1 cellular context compared by ENCODE assay signal in the genomic region with DNA sequence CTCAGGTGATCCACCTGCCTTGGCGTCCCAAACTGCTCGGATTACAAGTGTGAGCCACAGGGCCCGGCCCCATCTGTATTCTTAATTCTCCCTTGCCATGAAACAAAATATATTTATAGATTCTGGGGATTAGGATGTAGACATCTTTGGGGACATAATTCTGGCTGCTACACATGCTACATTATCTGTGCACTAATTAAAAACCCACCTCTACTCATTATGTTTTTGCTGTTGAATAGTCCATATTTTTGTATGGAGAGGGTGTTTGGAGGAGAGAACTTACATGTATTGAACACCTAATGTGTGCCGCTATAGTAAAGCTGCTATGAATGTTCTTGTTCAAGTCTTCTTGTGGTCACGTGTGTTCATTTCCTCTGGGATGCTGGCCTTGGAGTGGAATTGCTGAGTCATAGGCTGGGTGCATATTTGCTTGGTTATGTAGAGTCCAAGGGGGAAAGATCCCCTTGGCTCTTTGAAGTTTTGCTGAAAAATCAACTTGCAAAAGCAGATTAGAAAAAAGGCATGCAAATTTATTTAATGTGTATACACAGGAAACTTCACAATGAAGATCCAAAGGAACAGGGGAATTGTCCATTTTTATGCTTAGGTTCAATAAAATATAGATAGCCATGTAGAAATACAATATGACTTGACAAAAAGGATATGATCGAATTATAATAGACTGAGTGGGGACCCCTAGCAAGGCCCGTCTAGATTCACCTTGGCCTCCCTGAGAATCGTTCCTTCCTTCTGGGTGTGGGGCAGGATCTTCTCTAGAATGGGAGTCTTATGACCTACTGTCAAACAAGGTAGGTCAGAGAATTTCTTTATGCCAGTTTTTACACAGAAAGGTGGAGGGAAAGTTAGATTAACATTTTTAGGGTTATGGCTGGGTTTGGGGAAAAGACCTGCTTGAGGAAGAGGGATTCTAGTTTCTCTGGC.
TF ChIP-seq lines count a peak whose summit lies in the region.

No MANE protein-coding gene starts in this region.

TF ChIP-seq in GM23338, 12 proteins besides CTCF, POLR2A, EP300 and RAD21 (continued from another document):
- TF ChIP-seq, protein P1, sequence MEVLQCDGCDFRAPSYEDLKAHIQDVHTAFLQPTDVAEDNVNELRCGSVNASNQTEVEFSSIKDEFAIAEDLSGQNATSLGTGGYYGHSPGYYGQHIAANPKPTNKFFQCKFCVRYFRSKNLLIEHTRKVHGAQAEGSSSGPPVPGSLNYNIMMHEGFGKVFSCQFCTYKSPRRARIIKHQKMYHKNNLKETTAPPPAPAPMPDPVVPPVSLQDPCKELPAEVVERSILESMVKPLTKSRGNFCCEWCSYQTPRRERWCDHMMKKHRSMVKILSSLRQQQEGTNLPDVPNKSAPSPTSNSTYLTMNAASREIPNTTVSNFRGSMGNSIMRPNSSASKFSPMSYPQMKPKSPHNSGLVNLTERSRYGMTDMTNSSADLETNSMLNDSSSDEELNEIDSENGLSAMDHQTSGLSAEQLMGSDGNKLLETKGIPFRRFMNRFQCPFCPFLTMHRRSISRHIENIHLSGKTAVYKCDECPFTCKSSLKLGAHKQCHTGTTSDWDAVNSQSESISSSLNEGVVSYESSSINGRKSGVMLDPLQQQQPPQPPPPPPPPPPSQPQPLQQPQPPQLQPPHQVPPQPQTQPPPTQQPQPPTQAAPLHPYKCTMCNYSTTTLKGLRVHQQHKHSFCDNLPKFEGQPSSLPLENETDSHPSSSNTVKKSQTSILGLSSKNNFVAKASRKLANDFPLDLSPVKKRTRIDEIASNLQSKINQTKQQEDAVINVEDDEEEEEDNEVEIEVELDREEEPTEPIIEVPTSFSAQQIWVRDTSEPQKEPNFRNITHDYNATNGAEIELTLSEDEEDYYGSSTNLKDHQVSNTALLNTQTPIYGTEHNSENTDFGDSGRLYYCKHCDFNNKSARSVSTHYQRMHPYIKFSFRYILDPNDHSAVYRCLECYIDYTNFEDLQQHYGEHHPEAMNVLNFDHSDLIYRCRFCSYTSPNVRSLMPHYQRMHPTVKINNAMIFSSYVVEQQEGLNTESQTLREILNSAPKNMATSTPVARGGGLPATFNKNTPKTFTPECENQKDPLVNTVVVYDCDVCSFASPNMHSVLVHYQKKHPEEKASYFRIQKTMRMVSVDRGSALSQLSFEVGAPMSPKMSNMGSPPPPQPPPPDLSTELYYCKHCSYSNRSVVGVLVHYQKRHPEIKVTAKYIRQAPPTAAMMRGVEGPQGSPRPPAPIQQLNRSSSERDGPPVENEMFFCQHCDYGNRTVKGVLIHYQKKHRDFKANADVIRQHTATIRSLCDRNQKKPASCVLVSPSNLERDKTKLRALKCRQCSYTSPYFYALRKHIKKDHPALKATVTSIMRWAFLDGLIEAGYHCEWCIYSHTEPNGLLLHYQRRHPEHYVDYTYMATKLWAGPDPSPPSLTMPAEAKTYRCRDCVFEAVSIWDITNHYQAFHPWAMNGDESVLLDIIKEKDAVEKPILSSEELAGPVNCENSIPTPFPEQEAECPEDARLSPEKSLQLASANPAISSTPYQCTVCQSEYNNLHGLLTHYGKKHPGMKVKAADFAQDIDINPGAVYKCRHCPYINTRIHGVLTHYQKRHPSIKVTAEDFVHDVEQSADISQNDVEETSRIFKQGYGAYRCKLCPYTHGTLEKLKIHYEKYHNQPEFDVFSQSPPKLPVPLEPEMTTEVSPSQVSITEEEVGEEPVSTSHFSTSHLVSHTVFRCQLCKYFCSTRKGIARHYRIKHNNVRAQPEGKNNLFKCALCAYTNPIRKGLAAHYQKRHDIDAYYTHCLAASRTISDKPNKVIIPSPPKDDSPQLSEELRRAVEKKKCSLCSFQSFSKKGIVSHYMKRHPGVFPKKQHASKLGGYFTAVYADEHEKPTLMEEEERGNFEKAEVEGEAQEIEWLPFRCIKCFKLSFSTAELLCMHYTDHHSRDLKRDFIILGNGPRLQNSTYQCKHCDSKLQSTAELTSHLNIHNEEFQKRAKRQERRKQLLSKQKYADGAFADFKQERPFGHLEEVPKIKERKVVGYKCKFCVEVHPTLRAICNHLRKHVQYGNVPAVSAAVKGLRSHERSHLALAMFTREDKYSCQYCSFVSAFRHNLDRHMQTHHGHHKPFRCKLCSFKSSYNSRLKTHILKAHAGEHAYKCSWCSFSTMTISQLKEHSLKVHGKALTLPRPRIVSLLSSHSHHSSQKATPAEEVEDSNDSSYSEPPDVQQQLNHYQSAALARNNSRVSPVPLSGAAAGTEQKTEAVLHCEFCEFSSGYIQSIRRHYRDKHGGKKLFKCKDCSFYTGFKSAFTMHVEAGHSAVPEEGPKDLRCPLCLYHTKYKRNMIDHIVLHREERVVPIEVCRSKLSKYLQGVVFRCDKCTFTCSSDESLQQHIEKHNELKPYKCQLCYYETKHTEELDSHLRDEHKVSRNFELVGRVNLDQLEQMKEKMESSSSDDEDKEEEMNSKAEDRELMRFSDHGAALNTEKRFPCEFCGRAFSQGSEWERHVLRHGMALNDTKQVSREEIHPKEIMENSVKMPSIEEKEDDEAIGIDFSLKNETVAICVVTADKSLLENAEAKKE (CRISPR knock-in tag; IDR thresholded peaks at IDR 0.05) = no peak
- TF ChIP-seq JUNB (IDR thresholded peaks at IDR 0.05; ENCODE audit: unreplicated experiment) = no peak
- no peak for TF ChIP-seq CREB1 (CRISPR knock-in tag; IDR thresholded peaks at IDR 0.05; ENCODE audit: low read depth)
- no peak for TF ChIP-seq STAT1 (IDR thresholded peaks at IDR 0.05; ENCODE audit: unreplicated experiment)
- TF ChIP-seq, protein P2, sequence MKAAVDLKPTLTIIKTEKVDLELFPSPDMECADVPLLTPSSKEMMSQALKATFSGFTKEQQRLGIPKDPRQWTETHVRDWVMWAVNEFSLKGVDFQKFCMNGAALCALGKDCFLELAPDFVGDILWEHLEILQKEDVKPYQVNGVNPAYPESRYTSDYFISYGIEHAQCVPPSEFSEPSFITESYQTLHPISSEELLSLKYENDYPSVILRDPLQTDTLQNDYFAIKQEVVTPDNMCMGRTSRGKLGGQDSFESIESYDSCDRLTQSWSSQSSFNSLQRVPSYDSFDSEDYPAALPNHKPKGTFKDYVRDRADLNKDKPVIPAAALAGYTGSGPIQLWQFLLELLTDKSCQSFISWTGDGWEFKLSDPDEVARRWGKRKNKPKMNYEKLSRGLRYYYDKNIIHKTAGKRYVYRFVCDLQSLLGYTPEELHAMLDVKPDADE (IDR thresholded peaks at IDR 0.05) = no peak
